26 cellular contexts compared by ENCODE assay signal in the genomic region with DNA sequence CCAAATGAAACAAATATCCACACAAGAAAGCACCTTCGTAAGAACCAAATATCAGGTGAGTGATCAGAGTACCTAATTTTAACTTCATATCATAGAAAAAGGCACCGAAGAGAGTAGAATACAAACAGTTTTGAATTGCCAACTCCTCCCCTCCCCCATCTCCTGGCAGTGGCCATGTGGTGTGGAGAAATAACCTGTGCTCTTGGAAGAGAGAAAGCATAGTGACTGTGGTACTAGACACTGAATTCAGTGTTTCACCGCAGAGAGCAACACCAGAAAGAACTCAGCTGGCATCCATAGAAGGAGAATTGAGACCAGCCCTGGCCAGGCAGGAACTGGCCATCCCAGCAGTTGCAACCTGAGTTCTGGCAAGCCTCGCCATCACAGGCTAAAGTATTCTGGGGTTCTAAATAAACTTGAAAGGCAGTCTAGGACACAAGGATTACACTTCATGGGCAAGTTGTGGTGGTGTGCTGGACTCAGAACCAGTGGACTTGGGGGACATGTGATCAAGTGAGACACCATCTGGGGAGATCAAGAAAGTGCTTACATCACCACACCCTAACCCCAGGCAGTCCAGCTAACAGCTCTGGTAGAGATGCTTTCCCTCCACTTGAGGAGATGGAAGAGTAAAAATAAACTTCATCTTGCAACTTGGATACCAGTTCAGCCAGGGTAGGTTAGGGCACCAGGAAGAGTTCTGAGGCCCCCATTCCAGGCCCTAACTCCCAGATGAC.
"Had no signal": no experiment of that assay in that cellular context is flagged by ENCODE, and none has a peak within 500 bp of the region (broad histone marks: within the 10 kb centered on the region; RNA-seq: fewer than 3 reads in every experiment).

No MANE protein-coding gene starts in this region.

- H3K4me1 Mint-ChIP-seq: activated CD4-positive, alpha-beta T cell treated with anti-CD3 and anti-CD28 coated beads, Interleukin-2, amount 10 ng/mL, durations not matched to agents 7 days and 5 days; activated naive CD4-positive, alpha-beta T cell treated with anti-CD3 and anti-CD28 coated beads, Interleukin-2, amount 50 U/mL, for 24 hours; activated naive CD8-positive, alpha-beta T cell treated with anti-CD3 and anti-CD28 coated beads, Interleukin-2, amount 50 U/mL, for 24 hours; naive thymus-derived CD4-positive, alpha-beta T cell; stimulated activated naive B cell treated with anti-CD40 and anti-IgM and Interleukin-4, amounts not matched to agents 10 μg/mL and 1 μg/mL and 100 μg/mL, for 72 hours had no signal

- H3K4me3 Mint-ChIP-seq: activated CD4-positive, alpha-beta T cell treated with anti-CD3 and anti-CD28 coated beads, Interleukin-2, amount 10 ng/mL, durations not matched to agents 7 days and 5 days; activated CD8-positive, alpha-beta T cell treated with anti-CD3 and anti-CD28 coated beads for 36 hours; activated naive CD4-positive, alpha-beta T cell treated with anti-CD3 and anti-CD28 coated beads, Interleukin-2, amount 50 U/mL, for 24 hours; activated naive CD8-positive, alpha-beta T cell treated with anti-CD3 and anti-CD28 coated beads, Interleukin-2, amount 50 U/mL, for 24 hours; activated T-cell treated with anti-CD3 and anti-CD28 coated beads, Interleukin-2, amount 50 U/mL, for 4 hours; dendritic cell treated with granulocyte-macrophage colony-stimulating factor and Interleukin-4, amounts not matched to agents 40 ng/mL and 50 ng/mL, for 4 days; naive thymus-derived CD4-positive, alpha-beta T cell; stimulated activated naive B cell treated with anti-CD40 and anti-IgM and Interleukin-4, amounts not matched to agents 10 μg/mL and 1 μg/mL and 100 μg/mL, for 72 hours; T-helper 1 cell treated with Interleukin-12 subunit alpha and Interleukin-12 subunit beta and Interleukin-4 antibody, amounts not matched to agents 30 μg/mL and 1 μg/mL, for 36 hours had no signal

- H3K9me3 Mint-ChIP-seq: activated CD4-positive, alpha-beta T cell treated with anti-CD3 and anti-CD28 coated beads, Interleukin-2, amount 10 ng/mL, durations not matched to agents 7 days and 5 days; activated CD8-positive, alpha-beta T cell treated with anti-CD3 and anti-CD28 coated beads for 36 hours; activated T-helper 2 cell treated with anti-CD3 and anti-CD28 coated beads, Interferon-gamma antibody, Interleukin-2, Interleukin-4, amounts not matched to agents 10 μg/mL and 5 μg/mL and 100 μg/mL, durations not matched to agents 14 hours and 24 hours and 36 hours; T-helper 1 cell treated with Interleukin-12 subunit alpha and Interleukin-12 subunit beta and Interleukin-4 antibody, amounts not matched to agents 30 μg/mL and 1 μg/mL, for 36 hours had no signal

- H3K36me3 Mint-ChIP-seq: activated naive CD4-positive, alpha-beta T cell treated with anti-CD3 and anti-CD28 coated beads, Interleukin-2, amount 50 U/mL, for 24 hours; naive thymus-derived CD4-positive, alpha-beta T cell; stimulated activated naive B cell treated with anti-CD40 and anti-IgM and Interleukin-4, amounts not matched to agents 10 μg/mL and 1 μg/mL and 100 μg/mL, for 72 hours had no signal

- H3K27ac Mint-ChIP-seq: activated CD4-positive, alpha-beta T cell treated with anti-CD3 and anti-CD28 coated beads, Interleukin-2, amount 10 ng/mL, durations not matched to agents 7 days and 5 days; activated CD8-positive, alpha-beta T cell treated with anti-CD3 and anti-CD28 coated beads for 36 hours; activated naive CD4-positive, alpha-beta T cell treated with anti-CD3 and anti-CD28 coated beads, Interleukin-2, amount 50 U/mL, for 24 hours; activated naive CD8-positive, alpha-beta T cell treated with anti-CD3 and anti-CD28 coated beads, Interleukin-2, amount 50 U/mL, for 24 hours; activated T-helper 2 cell treated with anti-CD3 and anti-CD28 coated beads, Interferon-gamma antibody, Interleukin-2, Interleukin-4, amounts not matched to agents 10 μg/mL and 5 μg/mL and 100 μg/mL, durations not matched to agents 14 hours and 24 hours and 36 hours; dendritic cell treated with granulocyte-macrophage colony-stimulating factor and Interleukin-4, amounts not matched to agents 40 ng/mL and 50 ng/mL, for 4 days; naive thymus-derived CD4-positive, alpha-beta T cell; stimulated activated naive B cell treated with anti-CD40 and anti-IgM and Interleukin-4, amounts not matched to agents 10 μg/mL and 1 μg/mL and 100 μg/mL, for 72 hours; T-helper 1 cell treated with Interleukin-12 subunit alpha and Interleukin-12 subunit beta and Interleukin-4 antibody, amounts not matched to agents 30 μg/mL and 1 μg/mL, for 36 hours had no signal

- DNase-seq: activated CD4-positive, alpha-beta T cell treated with anti-CD3 and anti-CD28 coated beads, Interleukin-2, amount 10 ng/mL, durations not matched to agents 7 days and 5 days; activated CD4-positive, CD25-positive, alpha-beta regulatory T cell treated with anti-CD3 and anti-CD28 coated beads, Interleukin-2, amount 50 U/mL, for 72 hours; activated CD8-positive, alpha-beta T cell treated with anti-CD3 and anti-CD28 coated beads for 36 hours; activated naive CD8-positive, alpha-beta T cell treated with anti-CD3 and anti-CD28 coated beads, Interleukin-2, amount 50 U/mL, for 24 hours; activated T-cell treated with anti-CD3 and anti-CD28 coated beads, Interleukin-2, amount 50 U/mL, for 4 hours; amygdala; caudate nucleus; effector CD4-positive, alpha-beta T cell; esophagus squamous epithelium; hippocampal formation; left colon; midbrain; naive thymus-derived CD4-positive, alpha-beta T cell; ovary; stimulated activated CD4-positive, alpha-beta T cell treated with anti-CD3 and anti-CD28 coated beads, Interleukin-15, amount 100 ng/mL, for 24 hours; stimulated activated CD4-positive, alpha-beta T cell treated with anti-CD3 and anti-CD28 coated beads, Interleukin-2, amount 100 ng/mL, for 24 hours; stimulated activated naive B cell treated with anti-CD40 and anti-IgM and Interleukin-4, amounts not matched to agents 10 μg/mL and 1 μg/mL and 100 μg/mL, for 72 hours; stomach; T-helper 9 cell; thyroid gland; upper lobe of left lung had no signal

- ATAC-seq: activated CD8-positive, alpha-beta T cell treated with anti-CD3 and anti-CD28 coated beads for 36 hours; activated naive CD8-positive, alpha-beta T cell treated with anti-CD3 and anti-CD28 coated beads, Interleukin-2, amount 50 U/mL, for 24 hours; activated T-cell treated with anti-CD3 and anti-CD28 coated beads, Interleukin-2, amount 50 U/mL, for 4 hours; gastroesophageal sphincter; left colon; naive thymus-derived CD4-positive, alpha-beta T cell; stimulated activated naive B cell treated with anti-CD40 and anti-IgM and Interleukin-4, amounts not matched to agents 10 μg/mL and 1 μg/mL and 100 μg/mL, for 72 hours had no signal

- H3K27me3 Mint-ChIP-seq: activated CD4-positive, alpha-beta T cell treated with anti-CD3 and anti-CD28 coated beads, Interleukin-2, amount 10 ng/mL, durations not matched to agents 7 days and 5 days; activated CD8-positive, alpha-beta T cell treated with anti-CD3 and anti-CD28 coated beads for 36 hours; activated naive CD4-positive, alpha-beta T cell treated with anti-CD3 and anti-CD28 coated beads, Interleukin-2, amount 50 U/mL, for 24 hours; dendritic cell treated with granulocyte-macrophage colony-stimulating factor and Interleukin-4, amounts not matched to agents 40 ng/mL and 50 ng/mL, for 4 days; stimulated activated naive B cell treated with anti-CD40 and anti-IgM and Interleukin-4, amounts not matched to agents 10 μg/mL and 1 μg/mL and 100 μg/mL, for 72 hours had no signal
